2 cellular contexts compared by ENCODE assay signal in the genomic region with DNA sequence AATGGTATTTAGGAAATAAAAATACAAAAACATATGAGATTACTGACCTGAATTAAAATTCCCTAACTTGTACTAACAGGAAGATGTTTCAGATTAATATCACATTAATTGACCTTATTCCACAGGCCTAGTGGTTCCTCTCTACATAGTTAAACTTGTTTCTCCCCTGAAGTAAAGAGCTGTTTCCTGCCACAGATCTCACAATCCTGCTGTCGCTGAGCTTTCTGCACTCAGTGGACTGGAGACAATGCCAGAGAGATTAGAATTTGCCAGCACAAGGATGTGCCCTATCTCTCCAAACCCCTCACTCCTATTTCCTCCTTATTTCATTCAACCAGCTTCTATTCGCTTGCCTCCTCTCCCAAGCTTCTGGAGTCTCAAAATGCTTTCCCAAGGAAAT.
TF ChIP-seq lines count a peak whose summit lies in the region.

No MANE protein-coding gene starts in this region.

TF ChIP-seq in SK-N-SH, 30 proteins besides CTCF, POLR2A, EP300 and RAD21:
- TF ChIP-seq MXI1 (IDR thresholded peaks at IDR 0.05; ENCODE audit: low read depth, low read length) (no peak), NFIC (IDR thresholded peaks at IDR 0.05; ENCODE audit: borderline replicate concordance) (no peak), NRF1 (IDR thresholded peaks at IDR 0.05; ENCODE audit: low read depth, low read length) (no peak)
- TF ChIP-seq, protein P1, sequence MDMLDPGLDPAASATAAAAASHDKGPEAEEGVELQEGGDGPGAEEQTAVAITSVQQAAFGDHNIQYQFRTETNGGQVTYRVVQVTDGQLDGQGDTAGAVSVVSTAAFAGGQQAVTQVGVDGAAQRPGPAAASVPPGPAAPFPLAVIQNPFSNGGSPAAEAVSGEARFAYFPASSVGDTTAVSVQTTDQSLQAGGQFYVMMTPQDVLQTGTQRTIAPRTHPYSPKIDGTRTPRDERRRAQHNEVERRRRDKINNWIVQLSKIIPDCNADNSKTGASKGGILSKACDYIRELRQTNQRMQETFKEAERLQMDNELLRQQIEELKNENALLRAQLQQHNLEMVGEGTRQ (IDR thresholded peaks at IDR 0.05; ENCODE audit: borderline replicate concordance, low read depth, low read length): no peak

TF ChIP-seq in H1, 55 proteins besides CTCF, POLR2A, EP300 and RAD21:
- TF ChIP-seq CREB1 (IDR thresholded peaks at IDR 0.05) (no peak), PHF8 (conservative IDR thresholded peaks at IDR 0.05; ENCODE audit: low read depth, low read length) (no peak), CTBP2 (IDR thresholded peaks at IDR 0.05; ENCODE audit: borderline replicate concordance, insufficient read depth, insufficient read length, low read length) (no peak), RXRA (IDR thresholded peaks at IDR 0.05; ENCODE audit: insufficient read depth, low read depth, low read length) (no peak), EZH2 (IDR thresholded peaks at IDR 0.05; ENCODE audit: low read depth, low read length, severe bottlenecking) (no peak), RBBP5 (IDR thresholded peaks at IDR 0.05; ENCODE audit: borderline replicate concordance, low read depth, low read length) (no peak), HDAC2 (IDR thresholded peaks at IDR 0.05; ENCODE audit: borderline replicate concordance in 1 of 2, low read depth in 2 of 2, low read length in 2 of 2) (no peak), CEBPB (IDR thresholded peaks at IDR 0.05; ENCODE audit: low read depth, low read length) (no peak), JUND (IDR thresholded peaks at IDR 0.05; ENCODE audit: low read length) (no peak)
